Comparison of ENCODE assay signal across 8 cellular contexts in the genomic region with DNA sequence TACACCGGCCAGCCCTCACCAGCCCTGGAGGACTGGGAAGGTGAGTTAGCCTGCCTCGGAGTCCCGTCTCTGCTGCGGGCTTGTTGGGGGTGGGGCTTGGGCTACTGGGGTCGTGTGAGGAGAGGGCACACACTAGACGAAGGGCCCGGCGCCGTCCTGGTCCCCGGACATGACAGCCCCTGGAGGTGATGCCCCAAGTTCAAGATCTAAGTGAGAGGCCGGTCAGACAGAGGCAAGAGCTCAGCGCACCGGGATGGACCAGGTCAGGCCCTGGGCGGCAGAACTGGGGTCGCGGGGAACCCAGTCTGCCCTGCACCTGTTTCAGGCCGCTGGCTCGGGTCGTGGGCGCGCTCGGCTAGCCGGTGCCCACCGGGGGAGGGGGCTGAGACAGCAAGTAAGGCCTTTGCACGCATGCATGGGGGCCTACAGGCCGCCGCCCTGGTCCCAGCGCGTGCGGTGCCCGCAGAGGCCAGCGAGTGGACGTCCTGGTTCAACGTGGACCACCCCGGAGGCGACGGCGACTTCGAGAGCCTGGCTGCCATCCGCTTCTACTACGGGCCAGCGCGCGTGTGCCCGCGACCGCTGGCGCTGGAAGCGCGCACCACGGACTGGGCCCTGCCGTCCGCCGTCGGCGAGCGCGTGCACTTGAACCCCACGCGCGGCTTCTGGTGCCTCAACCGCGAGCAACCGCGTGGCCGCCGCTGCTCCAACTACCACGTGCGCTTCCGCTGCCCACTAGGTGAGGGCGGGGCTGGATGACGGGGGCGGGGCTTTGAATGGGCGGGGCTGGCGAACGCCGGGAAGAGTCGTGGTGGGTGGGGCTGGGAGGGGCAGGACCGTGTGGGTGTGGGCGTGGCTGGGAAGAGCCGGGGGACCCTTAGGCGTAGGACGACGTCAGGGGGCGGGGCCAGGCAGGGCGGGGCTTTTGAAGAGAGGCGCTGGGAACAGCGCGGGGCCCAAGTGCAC. TPM values are rescaled to one million over a fixed set of nuclear protein-coding genes. Genes with fewer than 3 reads are reported as not detected.
A peak's percentile ranks its signal among the peaks of the same experiment; 100 is the strongest.
DNase-seq lines count a peak whose midpoint lies in the region; ATAC-seq and TF ChIP-seq lines count a peak whose summit lies in the region.

No MANE protein-coding gene starts in this region.

- no peaks in the 10 kb centered on the region for H3K27me3 ChIP-seq in effector memory CD4-positive, alpha-beta T cell (replicated peaks; ENCODE audit: control insufficient read depth, insufficient read depth, low read length, poor library complexity, severe bottlenecking)
- H3K27me3 ChIP-seq in neural progenitor cell (peaks cover 48% of the 10 kb centered on the region), thymus (ENCODE audit: control insufficient read depth, insufficient read depth) (peaks cover 40% of the 10 kb centered on the region), tibial nerve (peaks cover 2 to 80% of the 10 kb centered on the region in 2 donors)

- no peaks in the 10 kb centered on the region for H3K79me2 ChIP-seq in neural progenitor cell (ENCODE audit: low read depth)

- no peak for TF ChIP-seq POLR2A in tibial nerve (IDR thresholded peaks at IDR 0.05)

- peaks cover 12% of the 10 kb centered on the region for H3K4me1 Mint-ChIP-seq in neural progenitor cell

- CTCF ChIA-PET in HEK293 (lab: Yijun Ruan, JAX): interaction anchor here (0.7 kb wide), 1 partner anchor 673 kb away, joined by 3 read pairs; no protein-coding TSS in a partner anchor

- no peaks in the 10 kb centered on the region for H4K20me1 ChIP-seq in neural progenitor cell (ENCODE audit: low read depth)

- no peak overlapping the region for H3K4me3 Mint-ChIP-seq in neural progenitor cell

- H3K9me3 ChIP-seq in HEK293 (ENCODE audit: control insufficient read depth, insufficient read depth, low read depth, low read length) (no peaks in the 10 kb centered on the region), neural progenitor cell (ENCODE audit: low read depth) (no peaks in the 10 kb centered on the region), thymus (ENCODE audit: control insufficient read depth) (peaks cover 3% of the 10 kb centered on the region), tibial nerve (peaks cover 0 to 5% (median 0%) of the 10 kb centered on the region in 4 donors)
- no peaks in the 10 kb centered on the region for H3K9me3 ChIP-seq in effector memory CD4-positive, alpha-beta T cell (ENCODE audit: control insufficient read depth, low read length)

- ATAC-seq in HG02798 (IDR thresholded peaks at IDR 0.05; ENCODE audit: poor library complexity, unreplicated experiment): no peak

- peaks cover 3% of the 10 kb centered on the region for H3F3A ChIP-seq in neural progenitor cell (ENCODE audit: low read depth)

- H3K27ac ChIP-seq in HEK293 (ENCODE audit: extremely low read depth, low read depth, low read length) (no peak overlapping the region), neural progenitor cell (no peak overlapping the region), thymus (ENCODE audit: low read depth) (no peak overlapping the region), tibial nerve (no peak overlapping the region)
- no peak overlapping the region for H3K27ac ChIP-seq in effector memory CD4-positive, alpha-beta T cell (ENCODE audit: insufficient read depth, low read length, poor library complexity, severe bottlenecking)

- no peak overlapping the region for H3K4me3 ChIP-seq in HEK293 (ENCODE audit: low read depth, low read length)
- peak overlapping the region; percentile 60 for H3K4me3 ChIP-seq in effector memory CD4-positive, alpha-beta T cell (ENCODE audit: insufficient read depth, low read depth, low read length, poor library complexity, severe bottlenecking)
- H3K4me3 ChIP-seq in neural progenitor cell: no peak overlapping the region
- H3K4me3 ChIP-seq in thymus (ENCODE audit: low read length): peak overlapping the region; percentile 10
- peak overlapping the region in 2 of 4 donors; percentile 13 to 18 for H3K4me3 ChIP-seq in tibial nerve

- H3K36me3 Mint-ChIP-seq in neural progenitor cell: peaks cover 2% of the 10 kb centered on the region

- POLR2A ChIA-PET in HEK293 (lab: Yijun Ruan, JAX): no interaction called here

- no peak for TF ChIP-seq EP300 in tibial nerve (IDR thresholded peaks at IDR 0.05)

- in situ Hi-C loops in KBM-7 (cut with MboI; ENCODE audit: low pct_unique_long_range_greater_than_20kb, low sequenced_read_pairs): loop anchor here (10.0 to 25.0 kb wide), 2 partner anchors 105 to 397 kb away; a partner anchor contains a TSS

- H3K36me3 ChIP-seq in HEK293 (ENCODE audit: control insufficient read depth in 2 of 2, insufficient read depth in 1 of 2, low read length in 2 of 2): peaks cover 0 to 7% of the 10 kb centered on the region in 2 experiments; a peak in 1 of 3 replicates
- no peaks in the 10 kb centered on the region for H3K36me3 ChIP-seq in effector memory CD4-positive, alpha-beta T cell (ENCODE audit: control insufficient read depth, insufficient read depth, low read length)
- no peaks in the 10 kb centered on the region for H3K36me3 ChIP-seq in neural progenitor cell
- H3K36me3 ChIP-seq in thymus (ENCODE audit: control insufficient read depth, insufficient read depth): no peaks in the 10 kb centered on the region
- H3K36me3 ChIP-seq in tibial nerve: peaks cover 0 to 9% (median 0%) of the 10 kb centered on the region in 3 donors

- no peaks in the 10 kb centered on the region; the same call in 1 of the 2 replicates for H3K4me1 ChIP-seq in HEK293 (ENCODE audit: control insufficient read depth, insufficient read depth, low read length)
- peaks cover 25% of the 10 kb centered on the region for H3K4me1 ChIP-seq in effector memory CD4-positive, alpha-beta T cell (ENCODE audit: control insufficient read depth, insufficient read depth, low read length, poor library complexity, severe bottlenecking)
- H3K4me1 ChIP-seq in neural progenitor cell: no peaks in the 10 kb centered on the region
- peaks cover 16% of the 10 kb centered on the region for H3K4me1 ChIP-seq in thymus (ENCODE audit: control insufficient read depth, insufficient read depth, low read length)
- peaks cover 0 to 39% (median 22%) of the 10 kb centered on the region in 4 donors for H3K4me1 ChIP-seq in tibial nerve

- H3K9ac ChIP-seq in neural progenitor cell: no peak overlapping the region

- peaks cover 13% of the 10 kb centered on the region for H3K27me3 Mint-ChIP-seq in neural progenitor cell (ENCODE audit: insufficient read depth, low read depth)

- WGBS in thymus: 19% methylated on average over 89 of the region's 89 CpGs
- WGBS in tibial nerve, 2 donors: 25 to 28% methylated on average over 35 to 66 of the region's 89 CpGs

- no peak overlapping the region for H2AFZ ChIP-seq in neural progenitor cell (replicated peaks)

- H3K9me3 Mint-ChIP-seq in neural progenitor cell: no peaks in the 10 kb centered on the region

- H3K4me2 ChIP-seq in neural progenitor cell: no peak overlapping the region

- H3K27ac Mint-ChIP-seq in neural progenitor cell: no peak overlapping the region

- TF ChIP-seq CTCF in HEK293 (tag by site-specific recombination; IDR thresholded peaks at IDR 0.05) (no peak), neural progenitor cell (IDR thresholded peaks at IDR 0.05) (no peak), tibial nerve (IDR thresholded peaks at IDR 0.05) (no peak)

- peak; percentile 81 for DNase-seq in activated CD4-positive, alpha-beta T cell treated with anti-CD3 and anti-CD28 coated beads, Interleukin-2, amount 50 U/mL, for 48 hours
- peak; percentile 47 to 67 (median 61) for DNase-seq in effector memory CD4-positive, alpha-beta T cell
- peak; percentile 59 for DNase-seq in neural progenitor cell (ENCODE audit: low spot score)
- DNase-seq in KBM-7: no peak
- DNase-seq in tibial nerve (ENCODE audit: low spot score in 2 of 2): no peak

TF ChIP-seq in HEK293, 187 proteins besides CTCF, POLR2A, EP300 and RAD21:
- TF ChIP-seq, protein P1, sequence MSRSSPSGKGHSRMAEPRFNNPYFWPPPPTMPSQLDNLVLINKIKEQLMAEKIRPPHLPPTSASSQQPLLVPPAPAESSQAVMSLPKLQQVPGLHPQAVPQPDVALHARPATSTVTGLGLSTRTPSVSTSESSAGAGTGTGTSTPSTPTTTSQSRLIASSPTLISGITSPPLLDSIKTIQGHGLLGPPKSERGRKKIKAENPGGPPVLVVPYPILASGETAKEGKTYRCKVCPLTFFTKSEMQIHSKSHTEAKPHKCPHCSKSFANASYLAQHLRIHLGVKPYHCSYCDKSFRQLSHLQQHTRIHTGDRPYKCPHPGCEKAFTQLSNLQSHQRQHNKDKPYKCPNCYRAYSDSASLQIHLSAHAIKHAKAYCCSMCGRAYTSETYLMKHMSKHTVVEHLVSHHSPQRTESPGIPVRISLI (tag by site-specific recombination; IDR thresholded peaks at IDR 0.05): no peak
- no peak for TF ChIP-seq ZNF561 (tag by site-specific recombination; IDR thresholded peaks at IDR 0.05; ENCODE audit: borderline replicate concordance)
- TF ChIP-seq KLF1 (tag by site-specific recombination; IDR thresholded peaks at IDR 0.05): peak; percentile 63
- TF ChIP-seq KLF8 (tag by site-specific recombination; IDR thresholded peaks at IDR 0.05): peak; percentile 49; the same call in 1 of the 2 replicates

RNA-seq across cellular contexts. Expression of a gene that starts 2.0 kb away (rescaled TPM):
- total RNA-seq in neural progenitor cell (ENCODE audit: low replicate concordance) (1.0 and 3.3 TPM in 2 replicates), tibial nerve (under 1 TPM in 2 of 4 donors, not detected in 2; 0.20 to 0.66 TPM)
- polyA plus RNA-seq in thymus: 0.23 TPM

RNA-seq across cellular contexts. Expression of a gene that starts 11.3 kb away (rescaled TPM):
- 2.6 and 5.1 TPM in 2 replicates for total RNA-seq in neural progenitor cell (ENCODE audit: low replicate concordance)
- 37.1 TPM for polyA plus RNA-seq in thymus
- 1 to 10 TPM; 4.2 to 9.4 (median 5.7) TPM for total RNA-seq in tibial nerve

RNA-seq across cellular contexts. Expression of a gene that starts 24.0 kb away (rescaled TPM):
- total RNA-seq in neural progenitor cell (ENCODE audit: low replicate concordance): 78.6 and 108 TPM in 2 replicates
- polyA plus RNA-seq in thymus: 219 TPM
- total RNA-seq in tibial nerve: 10 to 100 TPM; 27.3 to 93.6 (median 61.6) TPM

RNA-seq across cellular contexts. Expression of a gene that starts 24.7 kb away (rescaled TPM):
- 4.6 and 7.0 TPM in 2 replicates for total RNA-seq in neural progenitor cell (ENCODE audit: low replicate concordance)
- 3.0 TPM for polyA plus RNA-seq in thymus
- total RNA-seq in tibial nerve: 1 to 10 TPM; 1.8 to 7.2 (median 3.7) TPM

Comparison
In these comparisons a context has a peak if more than half of its experiments do, and no peak if none do; other contexts are left out.
1. H3K4me3 ChIP-seq: peak in effector memory CD4-positive, alpha-beta T cell (single experiment) and thymus (single experiment); none in HEK293 (single experiment) and neural progenitor cell (single experiment).
2. DNase-seq: peak in activated CD4-positive, alpha-beta T cell treated with anti-CD3 and anti-CD28 coated beads, Interleukin-2, amount 50 U/mL, for 48 hours (2 of 2), effector memory CD4-positive, alpha-beta T cell (3 of 3) and neural progenitor cell (single experiment); none in KBM-7 (single experiment) and tibial nerve (0 of 2).